In the genomic region with DNA sequence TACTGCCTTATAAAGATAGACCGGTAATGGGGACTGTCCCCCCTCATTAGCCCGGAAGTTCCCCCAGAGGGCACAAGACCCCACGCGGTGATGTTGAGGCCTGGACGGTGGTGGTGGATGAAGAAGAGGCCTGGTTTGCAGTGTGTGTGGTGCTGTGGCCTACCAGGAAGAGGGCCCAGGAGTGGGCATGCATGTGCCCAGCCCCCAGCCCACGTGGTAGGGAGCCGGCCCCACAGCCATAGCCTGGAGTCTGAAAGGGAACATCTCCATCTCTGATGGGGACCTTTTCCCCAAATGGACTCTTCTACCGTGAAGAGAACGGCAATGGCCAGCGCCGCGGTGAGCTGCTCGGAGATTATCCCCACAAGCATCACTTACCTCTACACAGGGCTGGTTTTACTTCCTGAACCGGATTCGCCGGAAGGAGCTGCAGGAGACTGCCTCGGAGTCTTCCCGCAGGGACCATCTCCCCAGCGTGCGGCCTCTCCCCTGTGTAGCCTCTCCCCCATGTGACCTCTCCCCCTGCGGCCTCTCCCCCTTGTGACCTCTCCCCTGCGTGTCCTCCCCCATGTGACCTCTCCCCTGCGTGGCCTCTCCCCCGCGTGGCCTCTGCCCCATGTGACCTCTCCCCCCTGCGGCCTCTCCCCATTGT, we compare ENCODE assay signal across 6 cellular contexts.
"Had no signal": no experiment of that assay in that cellular context is flagged by ENCODE, and none has a peak within 500 bp of the region (broad histone marks: within the 10 kb centered on the region; RNA-seq: fewer than 3 reads in every experiment).

No MANE protein-coding gene starts in this region.

- H3K4me1 ChIP-seq: parathyroid adenoma had no signal

- H3K27ac ChIP-seq: colonic mucosa, heart left ventricle, left ventricle myocardium inferior, parathyroid adenoma, thyroid gland, vagina had no signal

- H3K9ac ChIP-seq: parathyroid adenoma had no signal

- H3K36me3 ChIP-seq: colonic mucosa, left ventricle myocardium inferior, thyroid gland, vagina had no signal

- H3K27me3 ChIP-seq: colonic mucosa, heart left ventricle, thyroid gland, vagina had no signal

- H3K9me3 ChIP-seq: colonic mucosa, heart left ventricle, left ventricle myocardium inferior, thyroid gland, vagina had no signal

- H3K79me2 ChIP-seq: parathyroid adenoma had no signal

- H3K4me3 ChIP-seq: thyroid gland had no signal
